1 cellular context compared by ENCODE assay signal in the genomic region with DNA sequence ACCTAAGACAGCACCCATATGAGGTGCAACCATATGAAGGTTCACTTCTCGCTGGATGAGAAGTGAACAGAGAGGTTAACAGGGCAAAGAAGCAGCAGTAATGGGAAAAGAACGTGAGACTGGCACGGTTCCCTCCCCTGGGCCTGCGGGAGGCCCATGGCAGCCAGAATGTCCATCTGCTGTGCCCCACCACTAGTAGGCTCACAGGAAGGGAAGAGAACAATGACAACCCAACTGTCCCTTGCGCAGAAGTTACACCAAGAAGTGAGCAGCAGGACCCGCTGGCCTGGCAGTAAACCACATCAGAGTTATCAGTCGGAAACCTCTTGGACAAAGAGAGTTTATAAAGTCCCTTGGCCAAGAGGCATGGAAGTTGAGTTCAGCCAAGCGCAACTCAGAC.
TF ChIP-seq lines count a peak whose summit lies in the region.

No MANE protein-coding gene starts in this region.

TF ChIP-seq in IMR-90, 13 proteins besides CTCF, POLR2A, EP300 and RAD21 (continued from another document):
- TF ChIP-seq, protein P1, sequence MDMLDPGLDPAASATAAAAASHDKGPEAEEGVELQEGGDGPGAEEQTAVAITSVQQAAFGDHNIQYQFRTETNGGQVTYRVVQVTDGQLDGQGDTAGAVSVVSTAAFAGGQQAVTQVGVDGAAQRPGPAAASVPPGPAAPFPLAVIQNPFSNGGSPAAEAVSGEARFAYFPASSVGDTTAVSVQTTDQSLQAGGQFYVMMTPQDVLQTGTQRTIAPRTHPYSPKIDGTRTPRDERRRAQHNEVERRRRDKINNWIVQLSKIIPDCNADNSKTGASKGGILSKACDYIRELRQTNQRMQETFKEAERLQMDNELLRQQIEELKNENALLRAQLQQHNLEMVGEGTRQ (IDR thresholded peaks at IDR 0.05; ENCODE audit: low read depth, low read length): no peak
